In genomic region chr13:51396352-51396751, GRCh38 we compare ENCODE assay signal across 9 cellular contexts. TPM values are rescaled to one million over a fixed set of nuclear protein-coding genes. Genes with fewer than 3 reads are reported as not detected.
A peak's percentile ranks its signal among the peaks of the same experiment; 100 is the strongest.
DNase-seq lines count a peak whose midpoint lies in the region; ATAC-seq, FAIRE-seq and TF ChIP-seq lines count a peak whose summit lies in the region.
"Had no signal": no experiment of that assay in that cellular context is flagged by ENCODE, and none has a peak within 500 bp of the region (broad histone marks: within the 10 kb centered on the region; RNA-seq: fewer than 3 reads in every experiment).

No MANE protein-coding gene starts in this region.

- CTCF ChIA-PET in activated B cell treated with CpG ODN at 0.5 μM for 24 hours (lab: Charles Lee) = no interaction called here

- peaks cover 18 to 24% of the 10 kb centered on the region in 2 donors for H3K4me1 ChIP-seq in gastrocnemius medialis

- no peaks in the 10 kb centered on the region for H3K27me3 Mint-ChIP-seq in activated B cell treated with CpG ODN at 0.5 μM for 24 hours

- no peaks in the 10 kb centered on the region for H3K27me3 ChIP-seq in gastrocnemius medialis

- H3K4me1 Mint-ChIP-seq in activated B cell treated with CpG ODN at 0.5 μM for 24 hours = peaks cover 36% of the 10 kb centered on the region

- H3K36me3 Mint-ChIP-seq in activated B cell treated with CpG ODN at 0.5 μM for 24 hours (ENCODE audit: low read depth) = peaks cover 39% of the 10 kb centered on the region

- peak overlapping the region; percentile 67 for H3K27ac Mint-ChIP-seq in activated B cell treated with CpG ODN at 0.5 μM for 24 hours

- no peak for TF ChIP-seq POLR2A in gastrocnemius medialis (IDR thresholded peaks at IDR 0.05)

- in situ Hi-C loops in gastrocnemius medialis (cut with MboI; ENCODE audit: low sequenced_read_pairs in 4 of 4) = no loop called here

- no peaks in the 10 kb centered on the region for H3K36me3 ChIP-seq in gastrocnemius medialis

- no peak for DNase-seq in activated B cell treated with CpG ODN at 0.5 μM for 24 hours
- DNase-seq in gastrocnemius medialis = no peak
- DNase-seq in mesenteric fat pad (ENCODE audit: low spot score) = no peak
- DNase-seq in NCI-H2171 treated with DMSO at 0.1 percent for 48 hours (lab: John Stamatoyannopoulos, UW) = no peak
- DNase-seq in SW480 (ENCODE audit: low spot score) = no peak
- DNase-seq in GM19239 (ENCODE audit: insufficient read length, low spot score) = no peak
- DNase-seq: activated CD4-positive, alpha-beta T cell treated with anti-CD3 and anti-CD28 coated beads for 1 hour had no signal

- FAIRE-seq in GM19239 (lab: Jason Lieb, UNC) = no peak

- H3K4me3 Mint-ChIP-seq in activated B cell treated with CpG ODN at 0.5 μM for 24 hours = no peak overlapping the region

- no peaks in the 10 kb centered on the region for H3K9me3 ChIP-seq in gastrocnemius medialis

- ATAC-seq in GM18907 (IDR thresholded peaks at IDR 0.05; ENCODE audit: unreplicated experiment) = peak; percentile 68
- peak; percentile 65 for ATAC-seq in HG03108 (IDR thresholded peaks at IDR 0.05; ENCODE audit: unreplicated experiment)
- ATAC-seq in activated B cell treated with CpG ODN at 0.5 μM for 24 hours (ENCODE audit: low read depth) = peak; percentile 68
- no peak for ATAC-seq in gastrocnemius medialis

- H3K27ac ChIP-seq in gastrocnemius medialis = peak overlapping the region; percentile 45 to 70 (median 62)

- H3K9me3 Mint-ChIP-seq in activated B cell treated with CpG ODN at 0.5 μM for 24 hours = no peaks in the 10 kb centered on the region

- TF ChIP-seq CTCF in activated B cell treated with CpG ODN at 0.5 μM for 24 hours (IDR thresholded peaks at IDR 0.05) (no peak), gastrocnemius medialis (IDR thresholded peaks at IDR 0.05 in 4 of 5, conservative IDR thresholded peaks at IDR 0.05 in 1 of 5) (no peak)

- POLR2A ChIA-PET in activated B cell treated with CpG ODN at 0.5 μM for 24 hours (lab: Charles Lee) = no interaction called here

- intact Hi-C loops in activated B cell treated with CpG ODN at 0.5 μM for 24 hours (cut with micrococcal nuclease) = loop anchor here (2.0 kb wide), 1 partner anchor 14 kb away; no protein-coding TSS in a partner anchor
- intact Hi-C loops in gastrocnemius medialis (cut with DNase I; ENCODE audit: low total_unique reads) = loop anchor here (2.0 kb wide), 1 partner anchor 42 kb away; no protein-coding TSS in a partner anchor

- H3K4me3 ChIP-seq in gastrocnemius medialis = no peak overlapping the region

RNA-seq across cellular contexts. Expression of gene INTS6, which starts 56.5 kb away (rescaled TPM):
- 55.3 and 68.7 TPM in 2 replicates for total RNA-seq in activated B cell treated with CpG ODN at 0.5 μM for 24 hours
- 10 to 100 TPM; 16.5 to 24.4 (median 18.0) TPM for total RNA-seq in gastrocnemius medialis
- total RNA-seq in mesenteric fat pad = 39.8 TPM

RNA-seq across cellular contexts. Expression of gene SERPINE3, which starts 56.9 kb away (rescaled TPM):
- total RNA-seq in activated B cell treated with CpG ODN at 0.5 μM for 24 hours = not detected in 2 replicates
- not detected for total RNA-seq in gastrocnemius medialis
- not detected for total RNA-seq in mesenteric fat pad

Comparison
In these comparisons a context has a peak if more than half of its experiments do, and no peak if none do; other contexts are left out.
1. ATAC-seq: peak in GM18907 (single experiment), HG03108 (single experiment) and activated B cell treated with CpG ODN at 0.5 μM for 24 hours (single experiment); none in gastrocnemius medialis (0 of 2).